ENCODE assay signal across 26 cellular contexts in the genomic region with DNA sequence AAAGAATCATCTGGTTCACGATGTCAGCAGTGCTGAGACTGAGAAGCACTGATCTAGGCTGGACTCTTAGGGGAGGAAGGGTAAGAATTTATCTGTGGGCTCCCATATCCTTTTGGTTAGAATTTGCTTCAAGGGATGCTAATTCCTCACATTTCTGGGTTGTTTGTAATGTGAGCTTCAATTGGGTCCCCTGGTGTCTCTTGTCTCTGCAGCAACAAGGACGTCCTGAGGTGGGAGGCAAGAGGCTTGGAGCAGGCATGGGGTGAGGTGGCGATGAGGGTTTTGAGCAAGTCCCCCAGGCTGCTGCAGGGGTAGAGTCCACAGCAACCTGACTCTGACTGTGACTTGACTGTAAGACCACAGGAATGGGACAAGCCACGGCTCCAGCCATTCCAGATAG.
"Had no signal": no experiment of that assay in that cellular context is flagged by ENCODE, and none has a peak within 500 bp of the region (broad histone marks: within the 10 kb centered on the region; RNA-seq: fewer than 3 reads in every experiment).

No MANE protein-coding gene starts in this region.

- DNase-seq: activated CD4-positive, alpha-beta memory T cell treated with anti-CD3 and anti-CD28 coated beads, Interleukin-2, amount 10 ng/mL, durations not matched to agents 7 days and 5 days; activated CD4-positive, alpha-beta T cell treated with anti-CD3 and anti-CD28 coated beads for 36 hours; activated CD4-positive, alpha-beta T cell treated with anti-CD3 and anti-CD28 coated beads, Interleukin-2, amount 50 U/mL, for 1 hour; activated gamma-delta T cell treated with Interleukin-2 at 50 U/mL for 16 hours; activated naive CD4-positive, alpha-beta T cell treated with anti-CD3 and anti-CD28 coated beads, Interleukin-2, amount 10 ng/mL, durations not matched to agents 7 days and 5 days; activated naive CD8-positive, alpha-beta T cell treated with anti-CD3 and anti-CD28 coated beads for 36 hours; activated T-cell treated with anti-CD3 and anti-CD28 coated beads for 4 hours; activated T-cell treated with anti-CD3 and anti-CD28 coated beads, Interleukin-2, amount 50 U/mL, for 72 hours; central memory CD4-positive, alpha-beta T cell; Karpas-422; MM.1S; NCI-H1105 treated with DMSO at 0.1 percent for 48 hours; NCI-H1436 treated with DMSO at 0.1 percent for 48 hours; NCI-H187; NCI-H2081 treated with DMSO at 0.1 percent for 48 hours; NCI-H446; NCI-H524; Peyer's patch; Right ventricle myocardium superior; SJCRH30; SK-N-SH; T-helper 1 cell had no signal

- FAIRE-seq: bronchial epithelial cell had no signal

- H3K4me1 Mint-ChIP-seq: activated CD4-positive, alpha-beta memory T cell treated with anti-CD3 and anti-CD28 coated beads, Interleukin-2, amount 10 ng/mL, durations not matched to agents 7 days and 5 days; activated CD4-positive, alpha-beta T cell treated with anti-CD3 and anti-CD28 coated beads for 36 hours; activated naive CD4-positive, alpha-beta T cell treated with anti-CD3 and anti-CD28 coated beads, Interleukin-2, amount 10 ng/mL, durations not matched to agents 7 days and 5 days; activated naive CD8-positive, alpha-beta T cell treated with anti-CD3 and anti-CD28 coated beads for 36 hours had no signal

- H3K27ac ChIP-seq: Peyer's patch, RWPE1, SJCRH30, VCaP had no signal

- H3K9ac ChIP-seq: SK-N-SH had no signal

- H3K4me3 Mint-ChIP-seq: activated CD4-positive, alpha-beta memory T cell treated with anti-CD3 and anti-CD28 coated beads, Interleukin-2, amount 10 ng/mL, durations not matched to agents 7 days and 5 days; activated CD4-positive, alpha-beta T cell treated with anti-CD3 and anti-CD28 coated beads for 36 hours; activated naive CD4-positive, alpha-beta T cell treated with anti-CD3 and anti-CD28 coated beads, Interleukin-2, amount 10 ng/mL, durations not matched to agents 7 days and 5 days; activated naive CD8-positive, alpha-beta T cell treated with anti-CD3 and anti-CD28 coated beads for 36 hours; activated T-cell treated with anti-CD3 and anti-CD28 coated beads, Interleukin-2, amount 50 U/mL, for 72 hours had no signal

- H3K4me2 ChIP-seq: SK-N-SH had no signal

- H3K4me3 ChIP-seq: Peyer's patch, SJCRH30 had no signal

- ATAC-seq: activated CD4-positive, alpha-beta T cell treated with anti-CD3 and anti-CD28 coated beads for 36 hours; activated T-cell treated with anti-CD3 and anti-CD28 coated beads, Interleukin-2, amount 50 U/mL, for 72 hours had no signal

- H3K27ac Mint-ChIP-seq: activated CD4-positive, alpha-beta memory T cell treated with anti-CD3 and anti-CD28 coated beads, Interleukin-2, amount 10 ng/mL, durations not matched to agents 7 days and 5 days; activated CD4-positive, alpha-beta T cell treated with anti-CD3 and anti-CD28 coated beads for 36 hours; activated naive CD4-positive, alpha-beta T cell treated with anti-CD3 and anti-CD28 coated beads, Interleukin-2, amount 10 ng/mL, durations not matched to agents 7 days and 5 days; activated naive CD8-positive, alpha-beta T cell treated with anti-CD3 and anti-CD28 coated beads for 36 hours; activated T-cell treated with anti-CD3 and anti-CD28 coated beads, Interleukin-2, amount 50 U/mL, for 72 hours; activated T-helper 2 cell treated with anti-CD3 and anti-CD28 coated beads, Interferon-gamma antibody, Interleukin-2, Interleukin-4, amounts not matched to agents 10 μg/mL and 5 μg/mL and 100 μg/mL, durations not matched to agents 14 hours and 24 hours and 36 hours had no signal

- H3K36me3 Mint-ChIP-seq: activated naive CD4-positive, alpha-beta T cell treated with anti-CD3 and anti-CD28 coated beads, Interleukin-2, amount 10 ng/mL, durations not matched to agents 7 days and 5 days; activated naive CD8-positive, alpha-beta T cell treated with anti-CD3 and anti-CD28 coated beads for 36 hours had no signal

- H3K27me3 ChIP-seq: Peyer's patch, SJCRH30 had no signal

- H3K36me3 ChIP-seq: Peyer's patch, SJCRH30 had no signal

- H3K9me3 ChIP-seq: SJCRH30, SK-N-SH had no signal

- H3K4me1 ChIP-seq: Peyer's patch, SJCRH30 had no signal
